Comparison of ENCODE assay signal across 12 cellular contexts in the genomic region with DNA sequence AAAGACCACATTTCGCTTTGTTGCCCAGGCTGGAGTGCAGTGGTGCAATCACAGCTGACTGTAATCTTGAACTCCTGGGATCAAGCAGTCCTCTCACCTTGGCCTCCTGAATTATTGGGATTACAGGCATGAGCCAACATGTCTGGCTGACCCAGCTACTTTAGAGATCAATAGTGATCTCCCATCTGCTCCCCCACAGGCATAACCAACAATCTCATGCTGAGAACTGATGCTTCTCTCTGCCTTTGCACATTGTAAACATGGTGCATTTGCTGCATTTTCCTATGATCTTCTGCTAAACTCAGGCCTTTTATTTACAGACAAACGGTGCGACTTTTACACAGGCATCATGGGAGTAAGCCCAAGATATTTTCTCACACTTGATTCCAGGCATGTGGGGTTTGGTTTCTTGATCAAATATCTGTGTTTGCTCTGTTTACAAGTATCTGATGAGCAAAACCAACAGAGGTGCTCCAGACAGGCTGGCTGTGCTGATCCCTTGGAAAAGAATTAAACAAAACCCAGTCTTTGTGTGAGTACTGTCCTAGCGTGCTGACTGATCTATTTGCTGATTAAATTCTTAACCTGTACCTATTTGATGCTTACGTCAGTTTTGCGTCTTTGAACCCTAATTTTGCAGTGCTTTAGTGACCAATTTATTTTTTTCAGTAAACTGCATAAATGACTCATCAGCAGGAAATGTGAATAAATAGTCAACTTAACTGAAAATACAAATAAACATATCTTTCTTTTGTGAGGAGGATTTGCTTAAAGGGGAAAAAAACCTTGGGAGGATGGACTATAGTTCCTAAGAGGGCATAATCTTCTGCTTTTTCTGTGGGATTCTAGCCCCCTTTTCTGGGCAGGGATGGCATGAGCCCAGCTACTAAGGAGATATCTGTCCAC.
DNase-seq lines count a peak whose midpoint lies in the region; ATAC-seq and TF ChIP-seq lines count a peak whose summit lies in the region.
"Had no signal": no experiment of that assay in that cellular context is flagged by ENCODE, and none has a peak within 500 bp of the region (broad histone marks: within the 10 kb centered on the region; RNA-seq: fewer than 3 reads in every experiment).

No MANE protein-coding gene starts in this region.

- intact Hi-C loops in HCT116 (cut with micrococcal nuclease) = no loop called here

- POLR2A ChIA-PET in HCT116 (lab: Charles Lee) = no interaction called here

- DNase-seq in HCT116 (ENCODE audit: low read depth, low spot score) = peak; percentile 12
- DNase-seq in RPMI7951 (ENCODE audit: low read depth) = peak; percentile 10
- peak; percentile 18 to 48 for DNase-seq in foreskin keratinocyte
- no peak for DNase-seq in NCI-H128 (lab: John Stamatoyannopoulos, UW; ENCODE audit: unreplicated experiment)
- DNase-seq in GM19240 (ENCODE audit: insufficient read length, low spot score) = no peak
- DNase-seq: cortex of kidney, DMS79, transverse colon had no signal

- no peaks in the 10 kb centered on the region for H3K9me2 ChIP-seq in HCT116 (ENCODE audit: insufficient read depth)

- no peaks in the 10 kb centered on the region for H3K79me2 ChIP-seq in HCT116 (ENCODE audit: insufficient read depth, low read length)

- TF ChIP-seq POLR2A in HCT116 (IDR thresholded peaks at IDR 0.05; ENCODE audit: borderline replicate concordance, extremely low read depth, insufficient read depth, insufficient read length) = no peak

- TF ChIP-seq CTCF in HCT116 (IDR thresholded peaks at IDR 0.05 in 2 of 3, conservative IDR thresholded peaks at IDR 0.05 in 1 of 3; ENCODE audit: borderline replicate concordance in 1 of 3, insufficient read depth in 1 of 3, low read depth in 2 of 3, low read length in 2 of 3) (no peak), foreskin keratinocyte (conservative IDR thresholded peaks at IDR 0.05) (no peak)

- no peak overlapping the region for H3K9ac ChIP-seq in BLaER1 treated with 17β-estradiol and CSF1 and Interleukin-3, amounts not matched to agents 10 nM and 100 nM
- H3K9ac ChIP-seq in HCT116 (ENCODE audit: low read length) = peak overlapping the region; percentile 18

- RAD21 ChIA-PET in HCT116 (lab: Charles Lee; ENCODE audit: low non-redundant PET in 1 of 2, low total read pairs in 2 of 2, uncharacterized antibody in 2 of 2, unreplicated experiment in 2 of 2) = no interaction called here

- peak overlapping the region; percentile 2 to 85 (median 38); a peak in 19 of 22 replicates for H3K4me2 ChIP-seq in BLaER1 treated with 17β-estradiol and CSF1 and Interleukin-3, amounts not matched to agents 10 nM and 100 nM
- peak overlapping the region; percentile 68 for H3K4me2 ChIP-seq in HCT116 (ENCODE audit: low read length)

- H3K27me3 ChIP-seq in BLaER1 treated with 17β-estradiol and CSF1 and Interleukin-3, amounts not matched to agents 10 nM and 100 nM = no peaks in the 10 kb centered on the region
- H3K27me3 ChIP-seq in HCT116 (ENCODE audit: insufficient read depth, low read length) = no peaks in the 10 kb centered on the region
- H3K27me3 ChIP-seq in foreskin keratinocyte = no peaks in the 10 kb centered on the region
- H3K27me3 ChIP-seq: transverse colon had no signal

- H2AFZ ChIP-seq in HCT116 (ENCODE audit: low read depth, low read length, poor library complexity, severe bottlenecking) = peak overlapping the region; percentile 97

- no peaks in the 10 kb centered on the region for H4K20me1 ChIP-seq in BLaER1 treated with 17β-estradiol and CSF1 and Interleukin-3, amounts not matched to agents 10 nM and 100 nM
- no peaks in the 10 kb centered on the region for H4K20me1 ChIP-seq in HCT116 (ENCODE audit: insufficient read depth)

- H3K4me3 ChIP-seq in BLaER1 treated with 17β-estradiol and CSF1 and Interleukin-3, amounts not matched to agents 10 nM and 100 nM = no peak overlapping the region
- H3K4me3 ChIP-seq in HCT116 (replicated peaks in 1 of 2; ENCODE audit: low read depth in 1 of 2, low read length in 2 of 2) = peak overlapping the region in 1 of 2 experiments; percentile 41; a peak in 1 of 4 replicates
- H3K4me3 ChIP-seq: transverse colon had no signal

- no peak for TF ChIP-seq RAD21 in HCT116 (IDR thresholded peaks at IDR 0.05; ENCODE audit: low read depth)

- H3K4me1 ChIP-seq in BLaER1 treated with 17β-estradiol and CSF1 and Interleukin-3, amounts not matched to agents 10 nM and 100 nM = peaks cover 41 to 60% (median 50%) of the 10 kb centered on the region in 10 experiments
- H3K4me1 ChIP-seq in HCT116 (ENCODE audit: control insufficient read depth in 1 of 2, insufficient read depth in 2 of 2, low read length in 2 of 2) = peaks cover 24 to 30% of the 10 kb centered on the region in 2 experiments
- H3K4me1 ChIP-seq in foreskin keratinocyte = no peaks in the 10 kb centered on the region
- H3K4me1 ChIP-seq: transverse colon had no signal

- H3K9me3 ChIP-seq in BLaER1 treated with 17β-estradiol and CSF1 and Interleukin-3, amounts not matched to agents 10 nM and 100 nM (replicated peaks in 1 of 11) = peaks cover 0 to 16% (median 10%) of the 10 kb centered on the region in 11 experiments; a peak in 13 of 22 replicates
- H3K9me3 ChIP-seq in HCT116 (ENCODE audit: control insufficient read depth in 1 of 2, insufficient read depth in 1 of 2, low read depth in 1 of 2, low read length in 2 of 2) = no peaks in the 10 kb centered on the region
- H3K9me3 ChIP-seq: transverse colon had no signal

- peak; percentile 32 for ATAC-seq in HCT116
- no peak for ATAC-seq in foreskin keratinocyte
- no peak for ATAC-seq in HG03469 (IDR thresholded peaks at IDR 0.05; ENCODE audit: unreplicated experiment)
- no peak for ATAC-seq in HG03521 (IDR thresholded peaks at IDR 0.05; ENCODE audit: unreplicated experiment)

- peak overlapping the region in 8 of 11 experiments; percentile 7 to 57 (median 18); a peak in 10 of 22 replicates for H3K27ac ChIP-seq in BLaER1 treated with 17β-estradiol and CSF1 and Interleukin-3, amounts not matched to agents 10 nM and 100 nM
- peak overlapping the region; percentile 68 for H3K27ac ChIP-seq in HCT116 (ENCODE audit: low read depth, low read length)
- no peak overlapping the region for H3K27ac ChIP-seq in foreskin keratinocyte
- H3K27ac ChIP-seq: HL-60, transverse colon had no signal

- no peaks in the 10 kb centered on the region for H3K36me3 ChIP-seq in BLaER1 treated with 17β-estradiol and CSF1 and Interleukin-3, amounts not matched to agents 10 nM and 100 nM
- no peaks in the 10 kb centered on the region for H3K36me3 ChIP-seq in HCT116 (ENCODE audit: control insufficient read depth in 1 of 2, insufficient read depth in 2 of 2, low read length in 2 of 2)
- H3K36me3 ChIP-seq: transverse colon had no signal

- no TSS peak for BruUV-seq in HCT116 (replicated peaks; lab: Mats Ljungman, UMichigan)

- CTCF ChIA-PET in HCT116 (lab: Charles Lee) = no interaction called here

TF ChIP-seq in HCT116, 20 proteins besides CTCF, POLR2A, EP300 and RAD21:
- TF ChIP-seq FOSL1 (IDR thresholded peaks at IDR 0.05; ENCODE audit: low read depth) (peak; percentile 38; the same call in 1 of the 2 replicates), CEBPB (IDR thresholded peaks at IDR 0.05; ENCODE audit: low read depth) (no peak)

Comparison
In these comparisons a context has a peak if more than half of its experiments do, and no peak if none do; other contexts are left out.
1. DNase-seq: peak in HCT116 (single experiment), RPMI7951 (single experiment) and foreskin keratinocyte (2 of 2); none in NCI-H128 (single experiment) and GM19240 (single experiment).